Comparison of ENCODE assay signal across 9 cellular contexts in the genomic region with DNA sequence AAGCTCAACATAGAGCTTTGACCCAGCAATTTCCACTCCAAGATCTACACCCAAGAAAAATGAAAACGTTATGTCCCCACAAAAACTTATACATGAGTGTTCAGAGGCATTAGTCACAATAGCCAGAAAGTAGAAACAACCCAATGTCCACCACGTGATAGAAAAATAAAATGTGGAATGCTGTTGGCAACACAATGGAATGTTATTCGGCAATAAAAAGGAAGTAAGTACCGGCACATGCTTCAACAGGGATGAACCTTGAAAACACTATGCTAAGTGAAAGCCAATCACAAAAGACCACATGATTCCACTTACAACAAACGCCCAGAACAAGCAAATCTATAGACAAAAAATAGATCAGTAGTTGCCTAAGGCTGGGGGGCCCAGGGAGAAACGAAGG. TPM values are rescaled to one million over a fixed set of nuclear protein-coding genes. Genes with fewer than 3 reads are reported as not detected.
DNase-seq lines count a peak whose midpoint lies in the region; ATAC-seq and TF ChIP-seq lines count a peak whose summit lies in the region.
"Had no signal": no experiment of that assay in that cellular context is flagged by ENCODE, and none has a peak within 500 bp of the region (broad histone marks: within the 10 kb centered on the region; RNA-seq: fewer than 3 reads in every experiment).

No MANE protein-coding gene starts in this region.

- H3K4me2 ChIP-seq in DOHH2 (ENCODE audit: low read length) (peak overlapping the region; percentile 35), osteoblast (ENCODE audit: insufficient read depth, low read length) (peak overlapping the region; percentile 70)

- no peaks in the 10 kb centered on the region for H3K9me2 ChIP-seq in DOHH2 (replicated peaks; ENCODE audit: control insufficient read depth, low read length)

- ATAC-seq in GM18502 (IDR thresholded peaks at IDR 0.05; ENCODE audit: poor library complexity, unreplicated experiment) (no peak), HG02623 (IDR thresholded peaks at IDR 0.05; ENCODE audit: unreplicated experiment) (no peak)

- H3K4me3 ChIP-seq in DOHH2 (ENCODE audit: low read length) = peak overlapping the region; percentile 18
- H3K4me3 ChIP-seq in osteoblast (ENCODE audit: insufficient read depth, low read length) = peak overlapping the region; percentile 24
- no peak overlapping the region for H3K4me3 ChIP-seq in H7 (ENCODE audit: insufficient read depth, low read depth, low read length)

- DNase-seq in LoVo (ENCODE audit: low spot score) (peak; percentile 15), dedifferentiated amniotic fluid mesenchymal stem cell (ENCODE audit: extremely low spot score) (peak; percentile 34), osteoblast (ENCODE audit: insufficient read length, low spot score, missing footprints) (no peak), H7 (no peak), putamen (ENCODE audit: low spot score) (no peak)
- DNase-seq: NCI-H187 treated with DMSO at 0.1 percent for 48 hours had no signal

- no peaks in the 10 kb centered on the region for H3F3A ChIP-seq in DOHH2 (ENCODE audit: control insufficient read depth, insufficient read depth)

- H3K79me2 ChIP-seq in DOHH2 (ENCODE audit: control insufficient read depth, low read length) = peaks cover 100% of the 10 kb centered on the region
- peaks cover 100% of the 10 kb centered on the region for H3K79me2 ChIP-seq in osteoblast (ENCODE audit: insufficient read depth, low read length)

- H4K20me1 ChIP-seq in DOHH2 (ENCODE audit: control insufficient read depth, insufficient read depth, low read depth, low read length) = peaks cover 9% of the 10 kb centered on the region
- H4K20me1 ChIP-seq in osteoblast (ENCODE audit: insufficient read depth, low read length) = peaks cover 79% of the 10 kb centered on the region

- no peak overlapping the region for H2AFZ ChIP-seq in osteoblast (ENCODE audit: low read length)

- H3K27me3 ChIP-seq in DOHH2 (ENCODE audit: control insufficient read depth, low read length) (no peaks in the 10 kb centered on the region), osteoblast (ENCODE audit: insufficient read depth, low read length) (no peaks in the 10 kb centered on the region), H7 (ENCODE audit: control insufficient read depth, insufficient read depth, low read length) (no peaks in the 10 kb centered on the region)

- TF ChIP-seq CTCF in DOHH2 (IDR thresholded peaks at IDR 0.05; ENCODE audit: low read depth, low read length, poor library complexity, severe bottlenecking) = no peak
- TF ChIP-seq CTCF in osteoblast (IDR thresholded peaks at IDR 0.05; ENCODE audit: extremely low read depth, low read depth, low read length) = no peak

- H3K36me3 ChIP-seq in DOHH2 (ENCODE audit: control insufficient read depth, low read length) = peaks cover 18% of the 10 kb centered on the region
- no peaks in the 10 kb centered on the region for H3K36me3 ChIP-seq in osteoblast (ENCODE audit: insufficient read depth, low read length)
- no peaks in the 10 kb centered on the region; the same call in 1 of the 2 replicates for H3K36me3 ChIP-seq in H7 (replicated peaks; ENCODE audit: control insufficient read depth, insufficient read depth, low read length)

- H3K27ac ChIP-seq in DOHH2 (ENCODE audit: low read depth, low read length) (no peak overlapping the region), osteoblast (ENCODE audit: low read depth, low read length) (peak overlapping the region; percentile 47)

- H3K9me3 ChIP-seq in DOHH2 (ENCODE audit: control insufficient read depth, insufficient read depth, low read length) (no peaks in the 10 kb centered on the region), osteoblast (ENCODE audit: low read depth, low read length) (no peaks in the 10 kb centered on the region)

- H3K4me1 ChIP-seq in DOHH2 (ENCODE audit: control insufficient read depth, low read length) = peaks cover 81% of the 10 kb centered on the region
- peaks cover 13% of the 10 kb centered on the region for H3K4me1 ChIP-seq in osteoblast (ENCODE audit: insufficient read depth, low read length)

RNA-seq across cellular contexts. Expression of a gene that starts 6.0 kb away (rescaled TPM):
- 114 and 117 TPM in 2 replicates for total RNA-seq in osteoblast
- 126 and 152 TPM in 2 replicates for total RNA-seq in H7 (2014; rRNA removed; shearing (Covaris generic))

Comparison
In these comparisons a context has a peak if more than half of its experiments do, and no peak if none do; other contexts are left out.
1. DNase-seq: peak in LoVo (single experiment) and dedifferentiated amniotic fluid mesenchymal stem cell (single experiment); none in osteoblast (single experiment), H7 (single experiment) and putamen (single experiment).